In the genomic region with DNA sequence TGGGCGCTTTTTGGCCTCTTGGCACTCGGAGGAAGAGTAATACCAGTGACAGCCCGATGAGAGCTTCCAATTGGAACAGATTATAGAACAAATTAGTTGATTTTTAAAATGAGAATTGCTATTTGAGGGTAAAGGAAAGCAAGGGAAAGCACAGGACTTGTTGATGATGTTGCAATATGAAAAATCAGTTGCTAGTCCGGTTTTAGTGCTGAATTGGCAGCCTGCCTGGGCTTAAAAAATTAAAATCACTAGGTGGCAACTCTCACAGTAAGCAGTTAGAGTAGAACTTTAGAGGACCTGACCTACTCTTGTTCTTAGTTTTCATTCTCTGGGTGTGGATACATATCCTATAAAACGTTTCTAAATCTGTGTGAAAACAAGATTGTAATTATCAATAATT, we compare ENCODE assay signal across 10 cellular contexts. TPM values are rescaled to one million over a fixed set of nuclear protein-coding genes. Genes with fewer than 3 reads are reported as not detected.
DNase-seq lines count a peak whose midpoint lies in the region; ATAC-seq, FAIRE-seq and TF ChIP-seq lines count a peak whose summit lies in the region.
"Had no signal": no experiment of that assay in that cellular context is flagged by ENCODE, and none has a peak within 500 bp of the region (broad histone marks: within the 10 kb centered on the region; RNA-seq: fewer than 3 reads in every experiment).

No MANE protein-coding gene starts in this region.

- no peak for FAIRE-seq in pancreas (lab: Jason Lieb, UNC)
- FAIRE-seq: GM12878 had no signal

- H4K20me1 ChIP-seq in DND-41 (ENCODE audit: insufficient read depth, low read length) (peaks cover 11% of the 10 kb centered on the region; the same call in 1 of the 2 replicates), PC-9 (ENCODE audit: insufficient read depth) (peaks cover 9% of the 10 kb centered on the region; the same call in 1 of the 2 replicates), MM.1S (ENCODE audit: insufficient read depth, low read length) (no peaks in the 10 kb centered on the region)

- H3K9me2 ChIP-seq in PC-9 (ENCODE audit: insufficient read depth) (no peaks in the 10 kb centered on the region), MM.1S (replicated peaks; ENCODE audit: insufficient read depth, low read length) (no peaks in the 10 kb centered on the region)

- intact Hi-C loops in PC-9 (cut with micrococcal nuclease; ENCODE audit: unreplicated experiment) = loop anchor here (1.0 to 10.0 kb wide), 4 partner anchors 48 to 1600 kb away; no protein-coding TSS in a partner anchor
- intact Hi-C loops in pancreas (cut with DNase I) = loop anchor here in 1 of 3 donors (5.0 kb wide), 1 partner anchor 78 kb away; no protein-coding TSS in a partner anchor

- H3K9ac ChIP-seq in DND-41 (ENCODE audit: low read depth, low read length) = peak overlapping the region; percentile 79; the same call in 1 of the 2 replicates
- H3K9ac ChIP-seq in MM.1S (ENCODE audit: low read length) = no peak overlapping the region

- ATAC-seq in DND-41 (ENCODE audit: insufficient read depth, low read depth) (no peak), pancreas (peak; percentile 15 to 40 (median 22)), HG03159 (IDR thresholded peaks at IDR 0.05; ENCODE audit: unreplicated experiment) (no peak)
- ATAC-seq: GM12878 had no signal

- POLR2A ChIA-PET in PC-9 (lab: Charles Lee; ENCODE audit: unreplicated experiment) = no interaction called here

- H3K79me2 ChIP-seq in DND-41 (ENCODE audit: insufficient read depth, low read length) (peaks cover 62% of the 10 kb centered on the region), PC-9 (ENCODE audit: low read depth) (peaks cover 45% of the 10 kb centered on the region), MM.1S (ENCODE audit: low read length) (peaks cover 31% of the 10 kb centered on the region)

- TF ChIP-seq CTCF in DND-41 (IDR thresholded peaks at IDR 0.05; ENCODE audit: borderline replicate concordance, extremely low read depth, low read length, poor library complexity, severe bottlenecking) = no peak
- TF ChIP-seq CTCF in PC-9 (conservative IDR thresholded peaks at IDR 0.05) = no peak
- TF ChIP-seq CTCF in pancreas (IDR thresholded peaks at IDR 0.05) = no peak
- TF ChIP-seq CTCF in MM.1S (IDR thresholded peaks at IDR 0.05; ENCODE audit: low read length) = no peak

- CTCF ChIA-PET in PC-9 (lab: Charles Lee) = interaction anchor here (0.5 kb wide), 1 partner anchor 53 kb away, joined by 3 read pairs; no protein-coding TSS in a partner anchor

- peaks cover 38% of the 10 kb centered on the region for H3K4me1 ChIP-seq in DND-41 (ENCODE audit: insufficient read depth, low read length)
- H3K4me1 ChIP-seq in PC-9 (replicated peaks; ENCODE audit: insufficient read depth) = peaks cover 58% of the 10 kb centered on the region
- H3K4me1 ChIP-seq in esophagus (ENCODE audit: control insufficient read depth in 2 of 2, insufficient read depth in 2 of 2, low read length in 1 of 2) = no peaks in the 10 kb centered on the region
- peaks cover 8 to 43% (median 18%) of the 10 kb centered on the region in 3 donors for H3K4me1 ChIP-seq in pancreas
- H3K4me1 ChIP-seq in MM.1S (ENCODE audit: low read length) = peaks cover 21% of the 10 kb centered on the region

- H3K4me3 ChIP-seq in DND-41 (ENCODE audit: low read depth in 1 of 2, low read length in 2 of 2) (no peak overlapping the region), PC-9 (peak overlapping the region; percentile 65; the same call in 1 of the 2 replicates), esophagus (ENCODE audit: low read depth in 1 of 2, low read length in 2 of 2) (peak overlapping the region in 1 of 2 donors; percentile 75), pancreas (peak overlapping the region in 3 of 4 donors; percentile 75 to 94 (median 80)), MM.1S (ENCODE audit: low read length) (no peak overlapping the region)
- H3K4me3 ChIP-seq: GM12878 had no signal

- H3F3A ChIP-seq in PC-9 (ENCODE audit: insufficient read depth, low read depth) (peaks cover 28% of the 10 kb centered on the region), MM.1S (ENCODE audit: insufficient read depth, low read length) (peaks cover 25% of the 10 kb centered on the region)

- H2AFZ ChIP-seq in DND-41 (ENCODE audit: low read depth, low read length) = no peak overlapping the region
- H2AFZ ChIP-seq in PC-9 = no peak overlapping the region
- no peak overlapping the region for H2AFZ ChIP-seq in MM.1S (ENCODE audit: low read length)

- 34 to 43% methylated on average over 5 of the region's 5 CpGs for WGBS in esophagus, 2 donors
- 10 to 14% methylated on average over 5 of the region's 5 CpGs for WGBS in pancreas, 2 donors

- H3K27me3 ChIP-seq in DND-41 (ENCODE audit: insufficient read depth, low read length, poor library complexity) (no peaks in the 10 kb centered on the region), PC-9 (ENCODE audit: insufficient read depth, low read depth) (no peaks in the 10 kb centered on the region), esophagus (ENCODE audit: control insufficient read depth in 1 of 2, insufficient read depth in 2 of 2, low read length in 2 of 2) (no peaks in the 10 kb centered on the region), pancreas (no peaks in the 10 kb centered on the region), MM.1S (replicated peaks; ENCODE audit: insufficient read depth, low read length) (no peaks in the 10 kb centered on the region)

- no TSS peak for BruUV-seq in PC-9 (replicated peaks; lab: Mats Ljungman, UMichigan)

- H3K9me3 ChIP-seq in DND-41 (ENCODE audit: insufficient read depth, low read length, severe bottlenecking) (no peaks in the 10 kb centered on the region), PC-9 (ENCODE audit: insufficient read depth, low read depth) (no peaks in the 10 kb centered on the region), esophagus (ENCODE audit: control insufficient read depth in 2 of 2, insufficient read depth in 1 of 2, low read depth in 1 of 2, low read length in 1 of 2) (no peaks in the 10 kb centered on the region), pancreas (no peaks in the 10 kb centered on the region), MM.1S (replicated peaks; ENCODE audit: insufficient read depth, low read length) (no peaks in the 10 kb centered on the region)

- H3K36me3 ChIP-seq in DND-41 (ENCODE audit: insufficient read depth, low read length) = peaks cover 52% of the 10 kb centered on the region
- peaks cover 8% of the 10 kb centered on the region for H3K36me3 ChIP-seq in PC-9 (ENCODE audit: low read depth)
- H3K36me3 ChIP-seq in esophagus (ENCODE audit: control insufficient read depth in 2 of 2, insufficient read depth in 2 of 2, low read length in 1 of 2) = peaks cover 4 to 8% of the 10 kb centered on the region in 2 donors
- peaks cover 0 to 17% (median 4%) of the 10 kb centered on the region in 3 donors for H3K36me3 ChIP-seq in pancreas
- H3K36me3 ChIP-seq in MM.1S (replicated peaks; ENCODE audit: insufficient read depth, low read length) = peaks cover 7% of the 10 kb centered on the region; the same call in 1 of the 2 replicates

- H3K27ac ChIP-seq in DND-41 (ENCODE audit: low read length) = no peak overlapping the region
- H3K27ac ChIP-seq in PC-9 = peak overlapping the region; percentile 45
- H3K27ac ChIP-seq in esophagus (ENCODE audit: low read depth in 2 of 2, low read length in 1 of 2) = peak overlapping the region; percentile 81 to 82
- peak overlapping the region; percentile 29 to 97 (median 94) for H3K27ac ChIP-seq in pancreas
- H3K27ac ChIP-seq in MM.1S (ENCODE audit: low read length) = no peak overlapping the region

- H3K4me2 ChIP-seq in DND-41 (ENCODE audit: insufficient read depth, low read length) (peak overlapping the region; percentile 98; the same call in 1 of the 2 replicates), PC-9 (peak overlapping the region; percentile 89), MM.1S (ENCODE audit: low read depth, low read length) (no peak overlapping the region)

- DNase-seq in DND-41 (no peak), PC-9 (peak; percentile 56 to 68), pancreas (peak in 4 of 6 donors; percentile 38 to 77 (median 66)), NCI-H1417 treated with DMSO at 0.1 percent for 48 hours (lab: John Stamatoyannopoulos, UW) (no peak), MM.1S (no peak), NCI-H748 treated with DMSO at 0.1 percent for 48 hours (lab: John Stamatoyannopoulos, UW) (no peak)
- DNase-seq: NCI-H2107 had no signal

RNA-seq across cellular contexts. Expression of a gene that starts 2.1 kb away (rescaled TPM):
- not detected in 2 replicates for total RNA-seq in PC-9 (2021)
- not detected for polyA plus RNA-seq in esophagus
- not detected for total RNA-seq in pancreas
- polyA plus RNA-seq in pancreas = not detected

RNA-seq across cellular contexts. Expression of a gene that starts 50.6 kb away (rescaled TPM):
- total RNA-seq in PC-9 (2021) = 27.7 and 28.8 TPM in 2 replicates
- polyA plus RNA-seq in esophagus = 1 to 10 TPM; 2.6 to 5.9 TPM
- total RNA-seq in pancreas = 10 to 100 TPM; 22.8 to 40.4 (median 28.3) TPM
- 10 to 100 TPM in 1 of 2 donors, 1 to 10 TPM in 1; 7.3 to 15.8 TPM for polyA plus RNA-seq in pancreas

RNA-seq across cellular contexts. Expression of a gene that starts 50.7 kb away (rescaled TPM):
- 94.3 and 104 TPM in 2 replicates for total RNA-seq in PC-9 (2021)
- 100 to 1,000 TPM in 1 of 2 donors, 10 to 100 TPM in 1; 80.7 to 223 TPM for polyA plus RNA-seq in esophagus
- total RNA-seq in pancreas = 10 to 100 TPM; 33.6 to 44.0 (median 39.5) TPM
- 10 to 100 TPM; 47.6 to 86.7 TPM for polyA plus RNA-seq in pancreas

Comparison
In these comparisons a context has a peak if more than half of its experiments do, and no peak if none do; other contexts are left out.
1. ATAC-seq: peak in pancreas (4 of 4); none in DND-41 (single experiment) and HG03159 (single experiment).
2. DNase-seq: peak in PC-9 (2 of 2) and pancreas (4 of 6); none in DND-41 (single experiment), NCI-H1417 treated with DMSO at 0.1 percent for 48 hours (single experiment), MM.1S (single experiment) and NCI-H748 treated with DMSO at 0.1 percent for 48 hours (single experiment).
3. H3K27ac ChIP-seq: peak in PC-9 (single experiment), esophagus (2 of 2) and pancreas (4 of 4); none in DND-41 (single experiment) and MM.1S (single experiment).
4. H3K4me3 ChIP-seq: peak in PC-9 (single experiment) and pancreas (3 of 4); none in DND-41 (0 of 2) and MM.1S (single experiment).